Comparison of ENCODE assay signal across 20 cellular contexts in genomic region chr17:76972046-76972641, GRCh38.
"Had no signal": no experiment of that assay in that cellular context is flagged by ENCODE, and none has a peak within 500 bp of the region (broad histone marks: within the 10 kb centered on the region; RNA-seq: fewer than 3 reads in every experiment).

No MANE protein-coding gene starts in this region.

- H3K36me3 Mint-ChIP-seq: activated naive CD8-positive, alpha-beta T cell had no signal

- H3K27me3 Mint-ChIP-seq: activated naive CD8-positive, alpha-beta T cell had no signal

- H3K27ac ChIP-seq: adrenal gland, ascending aorta, brain microvascular endothelial cell, parathyroid adenoma, sigmoid colon, transverse colon had no signal

- H3K4me3 ChIP-seq: adrenal gland, ascending aorta, sigmoid colon, smooth muscle cell, transverse colon had no signal

- ATAC-seq: esophagus mucosa; left colon; stimulated activated naive B cell treated with anti-CD40 and anti-IgM and Interleukin-4, amounts not matched to agents 10 μg/mL and 1 μg/mL and 100 μg/mL, for 72 hours had no signal

- H3K4me3 Mint-ChIP-seq: activated naive CD8-positive, alpha-beta T cell; memory B cell; nephron progenitor cell; stimulated activated naive B cell treated with anti-CD40 and anti-IgM and Interleukin-4, amounts not matched to agents 10 μg/mL and 1 μg/mL and 100 μg/mL, for 72 hours; T-helper 2 cell treated with Interferon-gamma antibody and Interleukin-4, amounts not matched to agents 5 μg/mL and 100 μg/mL, for 36 hours had no signal

- H3K9me3 ChIP-seq: adrenal gland, ascending aorta, sigmoid colon, transverse colon had no signal

- H3K27ac Mint-ChIP-seq: activated naive CD8-positive, alpha-beta T cell; memory B cell; nephron progenitor cell; stimulated activated naive B cell treated with anti-CD40 and anti-IgM and Interleukin-4, amounts not matched to agents 10 μg/mL and 1 μg/mL and 100 μg/mL, for 72 hours; T-helper 2 cell treated with Interferon-gamma antibody and Interleukin-4, amounts not matched to agents 5 μg/mL and 100 μg/mL, for 36 hours had no signal

- DNase-seq: activated gamma-delta T cell treated with Interleukin-2 at 50 U/mL for 16 hours; activated T-cell treated with anti-CD3 and anti-CD28 coated beads, Interleukin-2, amount 50 U/mL, for 1 hour; adrenal gland; brain microvascular endothelial cell; central memory CD4-positive, alpha-beta T cell; effector memory CD4-positive, alpha-beta T cell; left colon; nephron progenitor cell; sigmoid colon; stimulated activated CD4-positive, alpha-beta T cell treated with anti-CD3 and anti-CD28 coated beads, Interleukin-2, amount 100 ng/mL, for 48 hours; stimulated activated CD8-positive, alpha-beta memory T cell treated with anti-CD3 and anti-CD28 coated beads, Interleukin-4, amount 100 ng/mL, for 48 hours; stimulated activated naive B cell treated with anti-CD40 and anti-IgM and Interleukin-4, amounts not matched to agents 10 μg/mL and 1 μg/mL and 100 μg/mL, for 72 hours; transverse colon had no signal

- H3K36me3 ChIP-seq: adrenal gland, ascending aorta, brain microvascular endothelial cell, sigmoid colon, transverse colon had no signal
